Comparison of ENCODE assay signal across 8 cellular contexts in the genomic region with DNA sequence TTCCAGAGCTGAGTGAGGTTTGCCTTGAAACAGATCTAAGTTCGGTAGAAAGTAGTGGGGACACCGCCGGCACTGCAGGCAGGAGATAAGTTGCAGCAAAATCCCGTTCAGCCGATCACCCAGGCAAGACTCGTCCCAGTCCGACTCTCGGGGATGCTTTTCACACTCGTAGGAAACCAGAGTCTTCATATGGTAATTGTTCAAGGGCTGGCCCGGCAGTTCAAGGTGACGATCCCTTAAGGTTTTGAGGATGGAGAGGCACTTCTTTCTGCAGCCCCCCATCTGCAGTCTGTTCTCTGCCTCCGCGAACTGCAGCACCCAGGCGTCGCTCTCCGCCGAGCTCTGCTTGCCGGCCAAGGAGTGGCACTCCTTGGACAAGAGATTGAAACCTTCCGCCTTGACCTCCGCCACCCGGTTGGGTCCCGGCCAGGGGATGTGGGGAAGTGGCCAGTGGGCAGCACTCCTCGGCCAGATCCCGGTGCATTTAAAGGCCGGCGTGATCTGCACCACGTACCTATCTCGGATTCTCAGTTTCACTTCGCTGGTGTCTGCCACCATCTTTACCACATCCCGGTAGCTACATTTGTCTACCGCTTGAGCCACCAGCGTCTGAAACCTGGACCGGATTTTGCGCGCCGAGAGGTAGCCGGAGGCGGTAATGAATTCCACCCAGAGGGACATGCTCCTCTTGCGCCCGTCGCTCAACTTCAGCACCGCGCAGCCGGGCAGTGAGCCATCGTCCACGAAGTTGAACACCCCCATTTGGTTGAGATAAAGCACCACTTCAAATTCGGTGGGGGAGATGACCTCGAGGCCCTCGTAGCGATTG. TPM values are rescaled to one million over a fixed set of nuclear protein-coding genes. Genes with fewer than 3 reads are reported as not detected.
A peak's percentile ranks its signal among the peaks of the same experiment; 100 is the strongest.
DNase-seq lines count a peak whose midpoint lies in the region; ATAC-seq and TF ChIP-seq lines count a peak whose summit lies in the region.

No MANE protein-coding gene starts in this region.

- H3K4me1 Mint-ChIP-seq in endodermal cell = peaks cover 52% of the 10 kb centered on the region
- H3K4me1 Mint-ChIP-seq in mesothelial cell of epicardium = peaks cover 52% of the 10 kb centered on the region

- peak; percentile 86 for DNase-seq in ELR (ENCODE audit: low read depth)
- peak; percentile 48 for DNase-seq in MG63
- peak; percentile 79 for DNase-seq in endodermal cell
- DNase-seq in mesothelial cell of epicardium (ENCODE audit: low spot score in 2 of 2, unreplicated experiment in 2 of 2) = peak in 1 of 2 experiments; percentile 59
- no peak for DNase-seq in upper lobe of right lung
- DNase-seq in RWPE1 (ENCODE audit: low spot score) = no peak
- DNase-seq in HuH-7.5 (ENCODE audit: low spot score) = no peak
- DNase-seq in GM20000 (ENCODE audit: low spot score) = no peak

- H3K36me3 Mint-ChIP-seq in endodermal cell (ENCODE audit: low read depth) (no peaks in the 10 kb centered on the region), mesothelial cell of epicardium (peaks cover 1% of the 10 kb centered on the region)

- H3K9me3 Mint-ChIP-seq in endodermal cell (no peaks in the 10 kb centered on the region), mesothelial cell of epicardium (no peaks in the 10 kb centered on the region)

- TF ChIP-seq CTCF in endodermal cell (conservative IDR thresholded peaks at IDR 0.05) = no peak
- TF ChIP-seq CTCF in mesothelial cell of epicardium (IDR thresholded peaks at IDR 0.05; ENCODE audit: unreplicated experiment) = no peak
- no peak for TF ChIP-seq CTCF in upper lobe of right lung (IDR thresholded peaks at IDR 0.05)
- TF ChIP-seq CTCF in RWPE1 (conservative IDR thresholded peaks at IDR 0.05; ENCODE audit: low read depth) = no peak
- no peak for TF ChIP-seq CTCF in GM20000 (IDR thresholded peaks at IDR 0.05; ENCODE audit: extremely low read depth, missing control alignments)

- H3K4me3 ChIP-seq in MG63 (peak overlapping the region; percentile 54), endodermal cell (ENCODE audit: low read length) (peak overlapping the region; percentile 81), upper lobe of right lung (peak overlapping the region; percentile 24)

- H3K9ac ChIP-seq in endodermal cell (ENCODE audit: extremely low read depth, low read length, poor library complexity, severe bottlenecking) = no peak overlapping the region

- ATAC-seq in upper lobe of right lung = peak; percentile 31

- H3K27me3 Mint-ChIP-seq in endodermal cell (ENCODE audit: insufficient read depth) (peaks cover 98% of the 10 kb centered on the region), mesothelial cell of epicardium (ENCODE audit: low read depth) (peaks cover 95% of the 10 kb centered on the region)

- peaks cover 32% of the 10 kb centered on the region for H3K27me3 ChIP-seq in MG63
- H3K27me3 ChIP-seq in endodermal cell (ENCODE audit: control insufficient read depth, insufficient read depth, low read length, poor library complexity, severe bottlenecking) = peaks cover 99% of the 10 kb centered on the region
- peaks cover 82% of the 10 kb centered on the region for H3K27me3 ChIP-seq in upper lobe of right lung

- POLR2A ChIA-PET in RWPE1 (lab: Yijun Ruan, JAX; ENCODE audit: low non-redundant PET) = no interaction called here

- H3K4me1 ChIP-seq in endodermal cell (ENCODE audit: control insufficient read depth, insufficient read depth, low read length) (peaks cover 3% of the 10 kb centered on the region), upper lobe of right lung (peaks cover 4% of the 10 kb centered on the region)

- H3K9me3 ChIP-seq in MG63 = no peaks in the 10 kb centered on the region
- no peaks in the 10 kb centered on the region for H3K9me3 ChIP-seq in endodermal cell (ENCODE audit: control insufficient read depth, low read length)
- no peaks in the 10 kb centered on the region for H3K9me3 ChIP-seq in upper lobe of right lung

- CTCF ChIA-PET in RWPE1 (lab: Yijun Ruan, JAX) = interaction anchor here (0.6 kb wide), 1 partner anchor 310 kb away, joined by 3 read pairs; no protein-coding TSS in a partner anchor

- H3K36me3 ChIP-seq in MG63 = no peaks in the 10 kb centered on the region
- no peaks in the 10 kb centered on the region for H3K36me3 ChIP-seq in endodermal cell (ENCODE audit: control insufficient read depth, insufficient read depth, low read length)
- H3K36me3 ChIP-seq in upper lobe of right lung = no peaks in the 10 kb centered on the region

- H3K4me3 Mint-ChIP-seq in endodermal cell (peak overlapping the region; percentile 63), mesothelial cell of epicardium (peak overlapping the region; percentile 77)

- intact Hi-C loops in upper lobe of right lung (cut with DNase I) = no loop called here

- no peak overlapping the region for H3K27ac Mint-ChIP-seq in endodermal cell
- H3K27ac Mint-ChIP-seq in mesothelial cell of epicardium = peak overlapping the region; percentile 40

- H3K27ac ChIP-seq in endodermal cell (ENCODE audit: low read depth, low read length) (no peak overlapping the region), upper lobe of right lung (no peak overlapping the region), RWPE1 (no peak overlapping the region)

- WGBS in endodermal cell (ENCODE audit: insufficient coverage in 1 of 2, insufficient read length in 1 of 2), 2 experiments = 1 to 2% methylated on average over 28 to 50 of the region's 50 CpGs

RNA-seq across cellular contexts. Expression of gene MAB21L1, which starts 1.1 kb away (rescaled TPM):
- 0.36 TPM in 1 of 2 replicates, not detected in the other for total RNA-seq in MG63 (2014; rRNA removed; shearing (Covaris generic); ENCODE audit: low replicate concordance)
- total RNA-seq in endodermal cell (under 1 TPM in 1 of 2 donors, not detected in 1; 0.09 TPM), mesothelial cell of epicardium (0.58 to 0.80 TPM (median 0.77 TPM) in 3 replicates), upper lobe of right lung (0.17 TPM)
- 7.8 TPM for polyA plus RNA-seq in endodermal cell (2013, experiment 1 of 2)
- 7.0 TPM for polyA plus RNA-seq in endodermal cell (2013, experiment 2 of 2)

Comparison
In these comparisons a context has a peak if more than half of its experiments do, and no peak if none do; other contexts are left out.
1. DNase-seq: peak in ELR (single experiment), MG63 (single experiment) and endodermal cell (single experiment); none in upper lobe of right lung (single experiment), RWPE1 (single experiment), HuH-7.5 (single experiment) and GM20000 (single experiment).
2. H3K4me3 ChIP-seq: peak in every context shown above with its lines; median percentile 81 in endodermal cell; 54 in MG63; 24 in upper lobe of right lung.